In the genomic region with DNA sequence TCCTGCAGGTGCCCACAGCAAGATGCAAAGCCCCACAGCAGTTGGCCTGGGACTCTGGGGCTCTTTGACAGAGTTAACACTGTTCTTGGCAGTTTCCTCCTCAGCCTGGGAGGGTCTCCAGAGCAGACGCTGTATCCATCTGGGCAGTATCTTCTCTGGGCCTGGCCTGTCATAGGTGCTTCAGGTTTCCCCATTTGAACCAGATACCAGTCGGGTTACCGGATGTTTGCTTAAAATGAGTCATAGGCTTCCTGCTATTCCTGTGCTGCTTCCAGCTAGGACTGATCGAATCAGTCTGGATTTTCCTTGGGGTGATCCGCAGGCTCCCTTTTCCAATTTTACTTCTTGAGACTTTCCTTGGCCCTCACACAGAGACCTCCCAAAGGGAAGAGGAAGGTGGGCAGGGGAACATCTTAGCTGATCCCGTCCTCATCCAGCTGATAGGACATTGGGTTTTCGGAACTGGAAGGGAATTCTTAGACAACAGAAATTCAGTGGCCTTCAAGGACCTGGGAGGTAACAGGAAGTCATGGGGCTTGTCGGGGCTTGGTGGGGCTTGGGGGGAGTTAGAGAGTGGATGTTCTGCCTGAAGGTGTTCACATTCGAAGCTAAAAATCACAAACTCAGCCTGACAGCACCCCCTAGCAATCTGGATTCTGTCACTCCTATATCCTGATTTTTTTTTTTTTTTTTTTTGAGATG, we compare ENCODE assay signal across 8 cellular contexts. TPM values are rescaled to one million over a fixed set of nuclear protein-coding genes. Genes with fewer than 3 reads are reported as not detected.
A peak's percentile ranks its signal among the peaks of the same experiment; 100 is the strongest.
DNase-seq lines count a peak whose midpoint lies in the region; ATAC-seq and TF ChIP-seq lines count a peak whose summit lies in the region.

No MANE protein-coding gene starts in this region.

- peak overlapping the region; percentile 51 to 59 for H3K4me3 ChIP-seq in mucosa of rectum (ENCODE audit: low read length in 2 of 2)

- H3K4me1 Mint-ChIP-seq in chondrocyte (ENCODE audit: low read depth), result peaks cover 52% of the 10 kb centered on the region

- H3K9me3 Mint-ChIP-seq in chondrocyte (ENCODE audit: low read depth), result no peaks in the 10 kb centered on the region

- DNase-seq in EL, result peak; percentile 90
- peak; percentile 65 for DNase-seq in NCI-H226
- no peak for DNase-seq in chondrocyte (ENCODE audit: low spot score)
- DNase-seq in NCI-H187 treated with DMSO at 0.1 percent for 48 hours (lab: John Stamatoyannopoulos, UW), result no peak
- DNase-seq in OCI-M2 (lab: John Stamatoyannopoulos, UW; ENCODE audit: unreplicated experiment), result no peak

- H3K27ac ChIP-seq in mucosa of rectum (ENCODE audit: low read depth in 2 of 2, low read length in 2 of 2), result peak overlapping the region; percentile 80 to 89

- H3K36me3 ChIP-seq in mucosa of rectum (ENCODE audit: control insufficient read depth in 2 of 2, insufficient read depth in 2 of 2, low read length in 2 of 2), result peaks cover 0 to 4% of the 10 kb centered on the region in 2 donors

- H3K27me3 ChIP-seq in mucosa of rectum (ENCODE audit: control insufficient read depth in 2 of 2, insufficient read depth in 2 of 2, low read length in 2 of 2), result no peaks in the 10 kb centered on the region

- H3K27ac Mint-ChIP-seq in chondrocyte (ENCODE audit: unreplicated experiment), result peak overlapping the region; percentile 88

- H3K9ac ChIP-seq in mucosa of rectum (ENCODE audit: low read depth in 1 of 2, low read length in 2 of 2), result peak overlapping the region; percentile 48 to 77

- no peaks in the 10 kb centered on the region for H3K9me3 ChIP-seq in mucosa of rectum (ENCODE audit: control insufficient read depth in 2 of 2, low read length in 2 of 2)

- H3K4me1 ChIP-seq in mucosa of rectum (ENCODE audit: control insufficient read depth in 2 of 2, insufficient read depth in 2 of 2, low read length in 2 of 2), result peaks cover 20% of the 10 kb centered on the region in 2 donors

- peaks cover 1% of the 10 kb centered on the region for H3K36me3 Mint-ChIP-seq in chondrocyte (ENCODE audit: low read depth)

- H3K27me3 Mint-ChIP-seq in chondrocyte (ENCODE audit: low read depth), result no peaks in the 10 kb centered on the region

- ATAC-seq in HG03196 (IDR thresholded peaks at IDR 0.05; ENCODE audit: unreplicated experiment), result no peak
- ATAC-seq in activated CD4-positive, CD25-positive, alpha-beta regulatory T cell treated with anti-CD3 and anti-CD28 coated beads, Interleukin-2, amount 50 U/mL, for 24 hours, result no peak

- TF ChIP-seq CTCF in chondrocyte (IDR thresholded peaks at IDR 0.05), result peak; percentile 28

- H3K4me3 Mint-ChIP-seq in chondrocyte (ENCODE audit: unreplicated experiment), result no peak overlapping the region

RNA-seq across cellular contexts. Expression of a gene that starts 2.4 kb away (rescaled TPM):
- total RNA-seq in chondrocyte, result 34.7 to 38.6 TPM (median 35.4 TPM) in 3 replicates

RNA-seq across cellular contexts. Expression of a gene that starts 12.9 kb away (rescaled TPM):
- total RNA-seq in chondrocyte, result 54.7 to 73.3 TPM (median 55.8 TPM) in 3 replicates

RNA-seq across cellular contexts. Expression of a gene that starts 47.7 kb away (rescaled TPM):
- total RNA-seq in chondrocyte, result 0.36 to 1.3 TPM (median 0.39 TPM) in 3 replicates

Comparison
In these comparisons a context has a peak if more than half of its experiments do, and no peak if none do; other contexts are left out.
1. DNase-seq: peak in EL (single experiment) and NCI-H226 (single experiment); none in chondrocyte (single experiment), NCI-H187 treated with DMSO at 0.1 percent for 48 hours (single experiment) and OCI-M2 (single experiment).